In genomic region chr13:20090349-20090748, GRCh38 we compare ENCODE assay signal across 13 cellular contexts.
A peak's percentile ranks its signal among the peaks of the same experiment; 100 is the strongest.
DNase-seq lines count a peak whose midpoint lies in the region; ATAC-seq, FAIRE-seq and TF ChIP-seq lines count a peak whose summit lies in the region.
"Had no signal": no experiment of that assay in that cellular context is flagged by ENCODE, and none has a peak within 500 bp of the region (broad histone marks: within the 10 kb centered on the region; RNA-seq: fewer than 3 reads in every experiment).

No MANE protein-coding gene starts in this region.

- H3K79me2 ChIP-seq in trophoblast cell (ENCODE audit: control insufficient read depth, insufficient read depth, low read length, poor library complexity), result no peaks in the 10 kb centered on the region

- no peak overlapping the region for H4K12ac ChIP-seq in trophoblast cell (ENCODE audit: low read depth, low read length)

- FAIRE-seq in GM19239 (lab: Jason Lieb, UNC) (peak; percentile 65), islet of Langerhans (lab: Jason Lieb, UNC) (peak; percentile 73)

- H3K4me1 ChIP-seq in RWPE2 (ENCODE audit: insufficient read depth, poor library complexity, severe bottlenecking) (no peaks in the 10 kb centered on the region), trophoblast cell (ENCODE audit: control insufficient read depth in 1 of 2, insufficient read depth in 2 of 2, low read length in 2 of 2) (no peaks in the 10 kb centered on the region)
- H3K4me1 ChIP-seq: ascending aorta had no signal

- no peak for TF ChIP-seq POLR2A in GM18505 (IDR thresholded peaks at IDR 0.05; ENCODE audit: borderline replicate concordance, extremely low read depth, insufficient read depth, insufficient read length)

- ATAC-seq in RWPE2 (ENCODE audit: low read depth) (no peak), GM19328 (IDR thresholded peaks at IDR 0.05; ENCODE audit: unreplicated experiment) (no peak), sciatic nerve (no peak), GM18505 (IDR thresholded peaks at IDR 0.05; ENCODE audit: unreplicated experiment) (no peak)

- no peak overlapping the region for H4K8ac ChIP-seq in trophoblast cell (ENCODE audit: low read depth, low read length)

- no peak overlapping the region for H3K4me2 ChIP-seq in trophoblast cell (ENCODE audit: low read length)

- peak; percentile 8 to 22 for DNase-seq in AML-193 (lab: John Stamatoyannopoulos, UW)
- no peak for DNase-seq in GM19239 (ENCODE audit: insufficient read length, low spot score)
- DNase-seq in RWPE2 (ENCODE audit: low spot score), result no peak
- DNase-seq in sciatic nerve (ENCODE audit: low spot score), result no peak
- DNase-seq in trophoblast cell, result no peak
- DNase-seq: activated B cell treated with CpG ODN at 0.5 μM for 24 hours; activated T-cell treated with anti-CD3 and anti-CD28 coated beads, Interleukin-2, amount 50 U/mL, for 24 hours; NCI-H1930; RPMI8226 had no signal

- WGBS in trophoblast cell (ENCODE audit: extremely low coverage, insufficient coverage, insufficient read length), result no CpG with 5 or more reads among the region's 1 CpG

- intact Hi-C loops in sciatic nerve (cut with DNase I), result no loop called here

- no peak overlapping the region for H2AFZ ChIP-seq in trophoblast cell (ENCODE audit: insufficient read depth, low read length, poor library complexity)

- no peak overlapping the region for H3K4ac ChIP-seq in trophoblast cell (ENCODE audit: low read depth, low read length)

- H3K27me3 ChIP-seq in RWPE2 (ENCODE audit: insufficient read depth, poor library complexity, severe bottlenecking) (no peaks in the 10 kb centered on the region), trophoblast cell (ENCODE audit: insufficient read depth, low read length) (no peaks in the 10 kb centered on the region)
- H3K27me3 ChIP-seq: ascending aorta had no signal

- no peak overlapping the region for H3K18ac ChIP-seq in trophoblast cell (ENCODE audit: low read length)

- peaks cover 27% of the 10 kb centered on the region for H3K36me3 ChIP-seq in RWPE2 (ENCODE audit: low read depth)
- no peaks in the 10 kb centered on the region for H3K36me3 ChIP-seq in trophoblast cell (ENCODE audit: control insufficient read depth in 1 of 2, insufficient read depth in 2 of 2, low read length in 2 of 2)

- no peak overlapping the region for H3K14ac ChIP-seq in trophoblast cell (ENCODE audit: low read length)

- no peak overlapping the region for H2BK5ac ChIP-seq in trophoblast cell (ENCODE audit: low read depth, low read length, poor library complexity)

- H2BK12ac ChIP-seq in trophoblast cell (ENCODE audit: low read length), result no peak overlapping the region

- H3K9ac ChIP-seq in trophoblast cell (ENCODE audit: low read length), result no peak overlapping the region

- no peak overlapping the region for H3K23ac ChIP-seq in trophoblast cell (ENCODE audit: low read length)

- no peak overlapping the region for H2BK120ac ChIP-seq in trophoblast cell (ENCODE audit: insufficient read depth, low read length, poor library complexity)

- H3K4me3 ChIP-seq in RWPE2 (ENCODE audit: severe bottlenecking) (no peak overlapping the region), trophoblast cell (ENCODE audit: low read depth, low read length) (no peak overlapping the region)
- H3K4me3 ChIP-seq: ascending aorta had no signal

- no peak overlapping the region for H3K27ac ChIP-seq in RWPE2 (ENCODE audit: poor library complexity, severe bottlenecking)
- no peak overlapping the region for H3K27ac ChIP-seq in trophoblast cell (ENCODE audit: low read depth, low read length)
- H3K27ac ChIP-seq: ascending aorta had no signal

- H4K91ac ChIP-seq in trophoblast cell (ENCODE audit: low read depth, low read length), result no peak overlapping the region

- H3K79me1 ChIP-seq in trophoblast cell (ENCODE audit: low read length), result no peaks in the 10 kb centered on the region

- H3K9me3 ChIP-seq in RWPE2 (ENCODE audit: severe bottlenecking), result no peaks in the 10 kb centered on the region
- no peaks in the 10 kb centered on the region for H3K9me3 ChIP-seq in trophoblast cell (ENCODE audit: insufficient read depth, low read depth, low read length)
- H3K9me3 ChIP-seq: ascending aorta had no signal

- H2AK5ac ChIP-seq in trophoblast cell (ENCODE audit: low read length), result no peak overlapping the region

- peak; percentile 41 for TF ChIP-seq CTCF in RWPE2 (IDR thresholded peaks at IDR 0.05; ENCODE audit: poor library complexity, severe bottlenecking)

Comparison
In these comparisons a context has a peak if more than half of its experiments do, and no peak if none do; other contexts are left out.
1. DNase-seq: peak in AML-193 (2 of 2); none in GM19239 (single experiment), RWPE2 (single experiment), sciatic nerve (single experiment) and trophoblast cell (0 of 2).